13 cellular contexts compared by ENCODE assay signal in genomic region chr3:43055393-43055792, GRCh38. TPM values are rescaled to one million over a fixed set of nuclear protein-coding genes. Genes with fewer than 3 reads are reported as not detected.
DNase-seq lines count a peak whose midpoint lies in the region; ATAC-seq, FAIRE-seq and TF ChIP-seq lines count a peak whose summit lies in the region.
"Had no signal": no experiment of that assay in that cellular context is flagged by ENCODE, and none has a peak within 500 bp of the region (broad histone marks: within the 10 kb centered on the region; RNA-seq: fewer than 3 reads in every experiment).

No MANE protein-coding gene starts in this region.

- no peaks in the 10 kb centered on the region for H3K27me3 ChIP-seq in right atrium auricular region
- H3K27me3 ChIP-seq: BLaER1 treated with 17β-estradiol and CSF1 and Interleukin-3, amounts not matched to agents 10 nM and 100 nM had no signal

- peak; percentile 9 for FAIRE-seq in urothelium cell line (lab: Jason Lieb, UNC)

- ATAC-seq in left cardiac atrium (no peak), left lobe of liver (no peak), GM21447 (IDR thresholded peaks at IDR 0.05; ENCODE audit: unreplicated experiment) (no peak)
- ATAC-seq: CD8-positive, alpha-beta T cell had no signal

- no peak overlapping the region for H3K27ac ChIP-seq in right atrium auricular region
- H3K27ac ChIP-seq: BLaER1 treated with 17β-estradiol and CSF1 and Interleukin-3, amounts not matched to agents 10 nM and 100 nM; GM23248 had no signal

- H3K36me3 ChIP-seq in right atrium auricular region: no peaks in the 10 kb centered on the region
- H3K36me3 ChIP-seq: BLaER1 treated with 17β-estradiol and CSF1 and Interleukin-3, amounts not matched to agents 10 nM and 100 nM had no signal

- H3K4me1 ChIP-seq in right atrium auricular region: no peaks in the 10 kb centered on the region
- H3K4me1 ChIP-seq: BLaER1 treated with 17β-estradiol and CSF1 and Interleukin-3, amounts not matched to agents 10 nM and 100 nM had no signal

- no peak overlapping the region for H3K4me3 ChIP-seq in right atrium auricular region
- H3K4me3 ChIP-seq: BLaER1 treated with 17β-estradiol and CSF1 and Interleukin-3, amounts not matched to agents 10 nM and 100 nM; GM23248 had no signal

- intact Hi-C loops in left cardiac atrium (cut with DNase I) (no loop called here), posterior cingulate gyrus (cut with DNase I) (no loop called here)

- no peak for TF ChIP-seq CTCF in right atrium auricular region (IDR thresholded peaks at IDR 0.05)

- H3K9me3 ChIP-seq in right atrium auricular region: peaks cover 0 to 27% of the 10 kb centered on the region in 2 donors

- DNase-seq in right atrium auricular region (ENCODE audit: low spot score): peak; percentile 26
- no peak for DNase-seq in left cardiac atrium
- peak; percentile 21 for DNase-seq in left lobe of liver (ENCODE audit: low spot score)
- no peak for DNase-seq in urothelium cell line (ENCODE audit: low spot score)
- DNase-seq in posterior cingulate gyrus: no peak
- DNase-seq: Calu3, DMS79 treated with DMSO at 0.1 percent for 48 hours, GF-D8, GM23248, HCEC 1CT had no signal

RNA-seq across cellular contexts. Expression of gene POMGNT2, which starts 50.5 kb away (rescaled TPM):
- total RNA-seq in right atrium auricular region (10 to 100 TPM; 28.0 to 33.1 TPM), left cardiac atrium (10 to 100 TPM; 16.7 to 19.2 TPM), left lobe of liver (5.2 TPM)

Comparison
In these comparisons a context has a peak if more than half of its experiments do, and no peak if none do; other contexts are left out.
1. DNase-seq: peak in right atrium auricular region (single experiment) and left lobe of liver (single experiment); none in left cardiac atrium (single experiment), urothelium cell line (single experiment) and posterior cingulate gyrus (0 of 10).